Comparison of ENCODE assay signal across 1 cellular context in the genomic region with DNA sequence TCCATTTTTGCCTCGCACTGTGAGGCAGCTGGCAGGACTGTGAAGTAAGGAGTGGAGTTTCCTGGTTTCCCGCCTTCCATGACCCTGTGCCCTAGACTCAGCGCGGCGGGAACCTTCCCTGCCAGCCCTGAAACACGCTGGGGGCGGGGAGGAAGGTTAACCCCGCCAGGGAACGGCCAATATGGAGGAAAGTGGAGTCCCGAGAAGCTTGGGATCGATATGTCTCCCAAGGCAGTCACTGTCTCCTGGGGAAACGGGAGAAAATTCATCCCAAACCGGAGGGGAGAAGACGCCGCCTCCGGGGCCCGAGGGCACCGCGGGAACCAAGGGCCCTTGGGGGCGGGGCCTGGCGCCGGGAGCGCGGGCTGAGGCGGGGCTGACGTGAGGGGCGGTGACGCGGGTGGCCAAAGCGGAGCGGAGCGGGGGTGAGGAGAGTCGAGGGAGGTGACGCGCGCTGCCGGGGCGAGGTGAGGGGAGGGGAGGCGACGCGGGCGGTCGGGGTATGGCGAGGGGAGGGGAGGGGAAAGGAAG.
TF ChIP-seq lines count a peak whose summit lies in the region.

A gene with protein sequence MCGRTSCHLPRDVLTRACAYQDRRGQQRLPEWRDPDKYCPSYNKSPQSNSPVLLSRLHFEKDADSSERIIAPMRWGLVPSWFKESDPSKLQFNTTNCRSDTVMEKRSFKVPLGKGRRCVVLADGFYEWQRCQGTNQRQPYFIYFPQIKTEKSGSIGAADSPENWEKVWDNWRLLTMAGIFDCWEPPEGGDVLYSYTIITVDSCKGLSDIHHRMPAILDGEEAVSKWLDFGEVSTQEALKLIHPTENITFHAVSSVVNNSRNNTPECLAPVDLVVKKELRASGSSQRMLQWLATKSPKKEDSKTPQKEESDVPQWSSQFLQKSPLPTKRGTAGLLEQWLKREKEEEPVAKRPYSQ (plus strand): TSS at position 432 of the 531 bp plus-strand sequence. CDS start 863 bp downstream, outside the sequence.

TF ChIP-seq in HepG2, 621 proteins besides CTCF, POLR2A, EP300 and RAD21 (continued from another document and continues in another):
- TF ChIP-seq, protein P1, sequence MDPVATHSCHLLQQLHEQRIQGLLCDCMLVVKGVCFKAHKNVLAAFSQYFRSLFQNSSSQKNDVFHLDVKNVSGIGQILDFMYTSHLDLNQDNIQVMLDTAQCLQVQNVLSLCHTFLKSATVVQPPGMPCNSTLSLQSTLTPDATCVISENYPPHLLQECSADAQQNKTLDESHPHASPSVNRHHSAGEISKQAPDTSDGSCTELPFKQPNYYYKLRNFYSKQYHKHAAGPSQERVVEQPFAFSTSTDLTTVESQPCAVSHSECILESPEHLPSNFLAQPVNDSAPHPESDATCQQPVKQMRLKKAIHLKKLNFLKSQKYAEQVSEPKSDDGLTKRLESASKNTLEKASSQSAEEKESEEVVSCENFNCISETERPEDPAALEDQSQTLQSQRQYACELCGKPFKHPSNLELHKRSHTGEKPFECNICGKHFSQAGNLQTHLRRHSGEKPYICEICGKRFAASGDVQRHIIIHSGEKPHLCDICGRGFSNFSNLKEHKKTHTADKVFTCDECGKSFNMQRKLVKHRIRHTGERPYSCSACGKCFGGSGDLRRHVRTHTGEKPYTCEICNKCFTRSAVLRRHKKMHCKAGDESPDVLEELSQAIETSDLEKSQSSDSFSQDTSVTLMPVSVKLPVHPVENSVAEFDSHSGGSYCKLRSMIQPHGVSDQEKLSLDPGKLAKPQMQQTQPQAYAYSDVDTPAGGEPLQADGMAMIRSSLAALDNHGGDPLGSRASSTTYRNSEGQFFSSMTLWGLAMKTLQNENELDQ (CRISPR knock-in tag; IDR thresholded peaks at IDR 0.05; ENCODE audit: borderline replicate concordance) = no peak
- TF ChIP-seq KDM4B (CRISPR knock-in tag; IDR thresholded peaks at IDR 0.05) (no peak), TEAD2 (CRISPR knock-in tag; IDR thresholded peaks at IDR 0.05) (no peak), DMAP1 (CRISPR knock-in tag; IDR thresholded peaks at IDR 0.05) (no peak), PAF1 (CRISPR knock-in tag; IDR thresholded peaks at IDR 0.05) (no peak), TCF7 (IDR thresholded peaks at IDR 0.05; ENCODE audit: low read depth) (no peak), ZNF605 (CRISPR knock-in tag; IDR thresholded peaks at IDR 0.05) (0 out of 2 replicates have a peak, but pooled peaks have one; percentile 25), ZNF547 (CRISPR knock-in tag; IDR thresholded peaks at IDR 0.05) (no peak), ZKSCAN1 (IDR thresholded peaks at IDR 0.05; ENCODE audit: low read length) (no peak), HOXA3 (CRISPR knock-in tag; IDR thresholded peaks at IDR 0.05) (no peak; the same call in 1 of the 2 replicates), REXO4 (CRISPR knock-in tag; IDR thresholded peaks at IDR 0.05; ENCODE audit: borderline replicate concordance) (no peak), RFXANK (CRISPR knock-in tag; IDR thresholded peaks at IDR 0.05) (no peak), ZNF253 (CRISPR knock-in tag; IDR thresholded peaks at IDR 0.05; ENCODE audit: borderline replicate concordance) (no peak), MLLT10 (CRISPR knock-in tag; IDR thresholded peaks at IDR 0.05) (no peak), MYNN (CRISPR knock-in tag; IDR thresholded peaks at IDR 0.05; ENCODE audit: low read depth) (no peak), ARHGAP35 (CRISPR knock-in tag; IDR thresholded peaks at IDR 0.05; ENCODE audit: borderline replicate concordance) (no peak; the same call in 1 of the 2 replicates), NRL (CRISPR knock-in tag; IDR thresholded peaks at IDR 0.05; ENCODE audit: borderline replicate concordance) (no peak), SMAD1 (CRISPR knock-in tag; IDR thresholded peaks at IDR 0.05; ENCODE audit: borderline replicate concordance, low read depth) (no peak), FOXK1 (CRISPR knock-in tag; IDR thresholded peaks at IDR 0.05; ENCODE audit: borderline replicate concordance, low read depth) (no peak), ZNF558 (CRISPR knock-in tag; IDR thresholded peaks at IDR 0.05; ENCODE audit: borderline replicate concordance) (no peak), ZNF570 (CRISPR knock-in tag; IDR thresholded peaks at IDR 0.05; ENCODE audit: borderline replicate concordance) (no peak), EED (CRISPR knock-in tag; IDR thresholded peaks at IDR 0.05) (no peak), ATAD3A (CRISPR knock-in tag; IDR thresholded peaks at IDR 0.05) (no peak), RARG (CRISPR knock-in tag; IDR thresholded peaks at IDR 0.05; ENCODE audit: low read depth) (no peak), FOXO1 (CRISPR knock-in tag; IDR thresholded peaks at IDR 0.05) (peak; percentile 36; the same call in 1 of the 2 replicates), NCOR1 (IDR thresholded peaks at IDR 0.05; ENCODE audit: borderline replicate concordance, low read length) (no peak; the same call in 1 of the 2 replicates), PHB2 (IDR thresholded peaks at IDR 0.05; ENCODE audit: partially characterized antibody) (no peak), ZNF224 (CRISPR knock-in tag; IDR thresholded peaks at IDR 0.05) (no peak), NBN (conservative IDR thresholded peaks at IDR 0.05) (no peak), SCMH1 (CRISPR knock-in tag; IDR thresholded peaks at IDR 0.05; ENCODE audit: borderline replicate concordance) (no peak), SMARCE1 (IDR thresholded peaks at IDR 0.05; ENCODE audit: borderline replicate concordance) (no peak), POGZ (CRISPR knock-in tag; IDR thresholded peaks at IDR 0.05) (no peak; the same call in 1 of the 2 replicates), ZNF816 (CRISPR knock-in tag; IDR thresholded peaks at IDR 0.05; ENCODE audit: borderline replicate concordance) (no peak), GATAD1 (CRISPR knock-in tag; IDR thresholded peaks at IDR 0.05) (0 out of 2 replicates have a peak, but pooled peaks have one; percentile 15), ZNF589 (CRISPR knock-in tag; conservative IDR thresholded peaks at IDR 0.05) (no peak), ZNF451 (CRISPR knock-in tag; IDR thresholded peaks at IDR 0.05) (no peak), ZNF644 (CRISPR knock-in tag; IDR thresholded peaks at IDR 0.05; ENCODE audit: low read depth) (no peak), SALL2 (CRISPR knock-in tag; IDR thresholded peaks at IDR 0.05) (no peak), ZBTB38 (CRISPR knock-in tag; IDR thresholded peaks at IDR 0.05) (no peak), KLF9 (CRISPR knock-in tag; IDR thresholded peaks at IDR 0.05; ENCODE audit: low read depth) (no peak), SNRNP70 (IDR thresholded peaks at IDR 0.05; ENCODE audit: low read depth, low read length) (no peak)
- TF ChIP-seq, protein P2, sequence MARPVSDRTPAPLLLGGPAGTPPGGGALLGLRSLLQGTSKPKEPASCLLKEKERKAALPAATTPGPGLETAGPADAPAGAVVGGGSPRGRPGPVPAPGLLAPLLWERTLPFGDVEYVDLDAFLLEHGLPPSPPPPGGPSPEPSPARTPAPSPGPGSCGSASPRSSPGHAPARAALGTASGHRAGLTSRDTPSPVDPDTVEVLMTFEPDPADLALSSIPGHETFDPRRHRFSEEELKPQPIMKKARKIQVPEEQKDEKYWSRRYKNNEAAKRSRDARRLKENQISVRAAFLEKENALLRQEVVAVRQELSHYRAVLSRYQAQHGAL (CRISPR knock-in tag; IDR thresholded peaks at IDR 0.05; ENCODE audit: not compliant biosample characterization) = no peak
- TF ChIP-seq, protein P3, sequence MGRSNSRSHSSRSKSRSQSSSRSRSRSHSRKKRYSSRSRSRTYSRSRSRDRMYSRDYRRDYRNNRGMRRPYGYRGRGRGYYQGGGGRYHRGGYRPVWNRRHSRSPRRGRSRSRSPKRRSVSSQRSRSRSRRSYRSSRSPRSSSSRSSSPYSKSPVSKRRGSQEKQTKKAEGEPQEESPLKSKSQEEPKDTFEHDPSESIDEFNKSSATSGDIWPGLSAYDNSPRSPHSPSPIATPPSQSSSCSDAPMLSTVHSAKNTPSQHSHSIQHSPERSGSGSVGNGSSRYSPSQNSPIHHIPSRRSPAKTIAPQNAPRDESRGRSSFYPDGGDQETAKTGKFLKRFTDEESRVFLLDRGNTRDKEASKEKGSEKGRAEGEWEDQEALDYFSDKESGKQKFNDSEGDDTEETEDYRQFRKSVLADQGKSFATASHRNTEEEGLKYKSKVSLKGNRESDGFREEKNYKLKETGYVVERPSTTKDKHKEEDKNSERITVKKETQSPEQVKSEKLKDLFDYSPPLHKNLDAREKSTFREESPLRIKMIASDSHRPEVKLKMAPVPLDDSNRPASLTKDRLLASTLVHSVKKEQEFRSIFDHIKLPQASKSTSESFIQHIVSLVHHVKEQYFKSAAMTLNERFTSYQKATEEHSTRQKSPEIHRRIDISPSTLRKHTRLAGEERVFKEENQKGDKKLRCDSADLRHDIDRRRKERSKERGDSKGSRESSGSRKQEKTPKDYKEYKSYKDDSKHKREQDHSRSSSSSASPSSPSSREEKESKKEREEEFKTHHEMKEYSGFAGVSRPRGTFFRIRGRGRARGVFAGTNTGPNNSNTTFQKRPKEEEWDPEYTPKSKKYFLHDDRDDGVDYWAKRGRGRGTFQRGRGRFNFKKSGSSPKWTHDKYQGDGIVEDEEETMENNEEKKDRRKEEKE (IDR thresholded peaks at IDR 0.05) = no peak
- TF ChIP-seq, protein P4, sequence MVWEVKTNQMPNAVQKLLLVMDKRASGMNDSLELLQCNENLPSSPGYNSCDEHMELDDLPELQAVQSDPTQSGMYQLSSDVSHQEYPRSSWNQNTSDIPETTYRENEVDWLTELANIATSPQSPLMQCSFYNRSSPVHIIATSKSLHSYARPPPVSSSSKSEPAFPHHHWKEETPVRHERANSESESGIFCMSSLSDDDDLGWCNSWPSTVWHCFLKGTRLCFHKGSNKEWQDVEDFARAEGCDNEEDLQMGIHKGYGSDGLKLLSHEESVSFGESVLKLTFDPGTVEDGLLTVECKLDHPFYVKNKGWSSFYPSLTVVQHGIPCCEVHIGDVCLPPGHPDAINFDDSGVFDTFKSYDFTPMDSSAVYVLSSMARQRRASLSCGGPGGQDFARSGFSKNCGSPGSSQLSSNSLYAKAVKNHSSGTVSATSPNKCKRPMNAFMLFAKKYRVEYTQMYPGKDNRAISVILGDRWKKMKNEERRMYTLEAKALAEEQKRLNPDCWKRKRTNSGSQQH (CRISPR knock-in tag; IDR thresholded peaks at IDR 0.05; ENCODE audit: low read depth) = no peak
- TF ChIP-seq, protein P5, sequence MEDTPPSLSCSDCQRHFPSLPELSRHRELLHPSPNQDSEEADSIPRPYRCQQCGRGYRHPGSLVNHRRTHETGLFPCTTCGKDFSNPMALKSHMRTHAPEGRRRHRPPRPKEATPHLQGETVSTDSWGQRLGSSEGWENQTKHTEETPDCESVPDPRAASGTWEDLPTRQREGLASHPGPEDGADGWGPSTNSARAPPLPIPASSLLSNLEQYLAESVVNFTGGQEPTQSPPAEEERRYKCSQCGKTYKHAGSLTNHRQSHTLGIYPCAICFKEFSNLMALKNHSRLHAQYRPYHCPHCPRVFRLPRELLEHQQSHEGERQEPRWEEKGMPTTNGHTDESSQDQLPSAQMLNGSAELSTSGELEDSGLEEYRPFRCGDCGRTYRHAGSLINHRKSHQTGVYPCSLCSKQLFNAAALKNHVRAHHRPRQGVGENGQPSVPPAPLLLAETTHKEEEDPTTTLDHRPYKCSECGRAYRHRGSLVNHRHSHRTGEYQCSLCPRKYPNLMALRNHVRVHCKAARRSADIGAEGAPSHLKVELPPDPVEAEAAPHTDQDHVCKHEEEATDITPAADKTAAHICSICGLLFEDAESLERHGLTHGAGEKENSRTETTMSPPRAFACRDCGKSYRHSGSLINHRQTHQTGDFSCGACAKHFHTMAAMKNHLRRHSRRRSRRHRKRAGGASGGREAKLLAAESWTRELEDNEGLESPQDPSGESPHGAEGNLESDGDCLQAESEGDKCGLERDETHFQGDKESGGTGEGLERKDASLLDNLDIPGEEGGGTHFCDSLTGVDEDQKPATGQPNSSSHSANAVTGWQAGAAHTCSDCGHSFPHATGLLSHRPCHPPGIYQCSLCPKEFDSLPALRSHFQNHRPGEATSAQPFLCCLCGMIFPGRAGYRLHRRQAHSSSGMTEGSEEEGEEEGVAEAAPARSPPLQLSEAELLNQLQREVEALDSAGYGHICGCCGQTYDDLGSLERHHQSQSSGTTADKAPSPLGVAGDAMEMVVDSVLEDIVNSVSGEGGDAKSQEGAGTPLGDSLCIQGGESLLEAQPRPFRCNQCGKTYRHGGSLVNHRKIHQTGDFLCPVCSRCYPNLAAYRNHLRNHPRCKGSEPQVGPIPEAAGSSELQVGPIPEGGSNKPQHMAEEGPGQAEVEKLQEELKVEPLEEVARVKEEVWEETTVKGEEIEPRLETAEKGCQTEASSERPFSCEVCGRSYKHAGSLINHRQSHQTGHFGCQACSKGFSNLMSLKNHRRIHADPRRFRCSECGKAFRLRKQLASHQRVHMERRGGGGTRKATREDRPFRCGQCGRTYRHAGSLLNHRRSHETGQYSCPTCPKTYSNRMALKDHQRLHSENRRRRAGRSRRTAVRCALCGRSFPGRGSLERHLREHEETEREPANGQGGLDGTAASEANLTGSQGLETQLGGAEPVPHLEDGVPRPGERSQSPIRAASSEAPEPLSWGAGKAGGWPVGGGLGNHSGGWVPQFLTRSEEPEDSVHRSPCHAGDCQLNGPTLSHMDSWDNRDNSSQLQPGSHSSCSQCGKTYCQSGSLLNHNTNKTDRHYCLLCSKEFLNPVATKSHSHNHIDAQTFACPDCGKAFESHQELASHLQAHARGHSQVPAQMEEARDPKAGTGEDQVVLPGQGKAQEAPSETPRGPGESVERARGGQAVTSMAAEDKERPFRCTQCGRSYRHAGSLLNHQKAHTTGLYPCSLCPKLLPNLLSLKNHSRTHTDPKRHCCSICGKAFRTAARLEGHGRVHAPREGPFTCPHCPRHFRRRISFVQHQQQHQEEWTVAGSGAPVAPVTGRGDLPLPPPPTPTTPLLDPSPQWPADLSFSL (CRISPR knock-in tag; IDR thresholded peaks at IDR 0.05) = no peak
- TF ChIP-seq, protein P6, sequence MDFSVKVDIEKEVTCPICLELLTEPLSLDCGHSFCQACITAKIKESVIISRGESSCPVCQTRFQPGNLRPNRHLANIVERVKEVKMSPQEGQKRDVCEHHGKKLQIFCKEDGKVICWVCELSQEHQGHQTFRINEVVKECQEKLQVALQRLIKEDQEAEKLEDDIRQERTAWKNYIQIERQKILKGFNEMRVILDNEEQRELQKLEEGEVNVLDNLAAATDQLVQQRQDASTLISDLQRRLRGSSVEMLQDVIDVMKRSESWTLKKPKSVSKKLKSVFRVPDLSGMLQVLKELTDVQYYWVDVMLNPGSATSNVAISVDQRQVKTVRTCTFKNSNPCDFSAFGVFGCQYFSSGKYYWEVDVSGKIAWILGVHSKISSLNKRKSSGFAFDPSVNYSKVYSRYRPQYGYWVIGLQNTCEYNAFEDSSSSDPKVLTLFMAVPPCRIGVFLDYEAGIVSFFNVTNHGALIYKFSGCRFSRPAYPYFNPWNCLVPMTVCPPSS (IDR thresholded peaks at IDR 0.05) = no peak
- TF ChIP-seq, protein P7, sequence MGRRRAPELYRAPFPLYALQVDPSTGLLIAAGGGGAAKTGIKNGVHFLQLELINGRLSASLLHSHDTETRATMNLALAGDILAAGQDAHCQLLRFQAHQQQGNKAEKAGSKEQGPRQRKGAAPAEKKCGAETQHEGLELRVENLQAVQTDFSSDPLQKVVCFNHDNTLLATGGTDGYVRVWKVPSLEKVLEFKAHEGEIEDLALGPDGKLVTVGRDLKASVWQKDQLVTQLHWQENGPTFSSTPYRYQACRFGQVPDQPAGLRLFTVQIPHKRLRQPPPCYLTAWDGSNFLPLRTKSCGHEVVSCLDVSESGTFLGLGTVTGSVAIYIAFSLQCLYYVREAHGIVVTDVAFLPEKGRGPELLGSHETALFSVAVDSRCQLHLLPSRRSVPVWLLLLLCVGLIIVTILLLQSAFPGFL (CRISPR knock-in tag; IDR thresholded peaks at IDR 0.05) = no peak
- TF ChIP-seq, protein P8, sequence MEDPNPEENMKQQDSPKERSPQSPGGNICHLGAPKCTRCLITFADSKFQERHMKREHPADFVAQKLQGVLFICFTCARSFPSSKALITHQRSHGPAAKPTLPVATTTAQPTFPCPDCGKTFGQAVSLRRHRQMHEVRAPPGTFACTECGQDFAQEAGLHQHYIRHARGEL (CRISPR knock-in tag; IDR thresholded peaks at IDR 0.05) = 0 out of 2 replicates have a peak, but pooled peaks have one; percentile 43
